Comparison of ENCODE assay signal across 21 cellular contexts in the genomic region with DNA sequence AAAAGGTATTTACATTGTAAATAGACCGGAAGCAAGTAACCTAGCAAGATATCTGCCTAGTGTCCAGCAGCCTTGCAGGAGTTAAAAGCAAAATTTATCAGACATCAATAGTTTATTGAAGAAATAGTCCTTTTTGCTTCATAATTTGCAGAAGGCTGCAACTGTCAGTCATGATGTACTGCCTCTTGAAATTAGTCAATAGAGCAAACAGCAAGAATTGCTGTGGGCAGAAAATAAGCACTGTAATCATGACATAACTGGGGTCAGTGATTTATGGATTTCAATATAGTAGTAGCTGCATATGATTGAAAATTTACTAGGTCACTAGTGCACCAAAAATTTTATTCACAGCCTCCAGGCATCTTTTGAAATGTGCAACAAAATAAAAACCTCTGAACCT. TPM values are rescaled to one million over a fixed set of nuclear protein-coding genes. Genes with fewer than 3 reads are reported as not detected.
DNase-seq lines count a peak whose midpoint lies in the region; ATAC-seq, FAIRE-seq and TF ChIP-seq lines count a peak whose summit lies in the region.
"Had no signal": no experiment of that assay in that cellular context is flagged by ENCODE, and none has a peak within 500 bp of the region (broad histone marks: within the 10 kb centered on the region; RNA-seq: fewer than 3 reads in every experiment).

No MANE protein-coding gene starts in this region.

- H2AFZ ChIP-seq in GM12878 (ENCODE audit: control insufficient read depth, low read depth, low read length) = no peak overlapping the region
- H2AFZ ChIP-seq: GM23338 had no signal

- H3K27me3 ChIP-seq in DOHH2 (ENCODE audit: control insufficient read depth, low read length) = no peaks in the 10 kb centered on the region
- no peaks in the 10 kb centered on the region for H3K27me3 ChIP-seq in GM12878 (replicated peaks in 1 of 2; ENCODE audit: control insufficient read depth in 2 of 2, insufficient read depth in 2 of 2, low read length in 1 of 2)
- H3K27me3 ChIP-seq in naive thymus-derived CD4-positive, alpha-beta T cell (ENCODE audit: control insufficient read depth in 2 of 2, insufficient read depth in 2 of 2, low read length in 2 of 2) = no peaks in the 10 kb centered on the region
- H3K27me3 ChIP-seq in right lobe of liver = no peaks in the 10 kb centered on the region
- H3K27me3 ChIP-seq: BLaER1 had no signal

- ATAC-seq in GM12878 (no peak), right lobe of liver (no peak)
- ATAC-seq in naive thymus-derived CD4-positive, alpha-beta T cell = no peak
- ATAC-seq: GM23338 had no signal

- SMC1A ChIA-PET in GM12878 (lab: Charles Lee; ENCODE audit: uncharacterized antibody, unreplicated experiment) = interaction anchor here (0.9 to 1.5 kb wide), 3 partner anchors 8 to 50 kb away, joined by 3 to 4 read pairs (median 4); no protein-coding TSS in a partner anchor

- H3K36me3 ChIP-seq in DOHH2 (ENCODE audit: control insufficient read depth, low read length) (peaks cover 64% of the 10 kb centered on the region), HEK293 (ENCODE audit: control insufficient read depth in 2 of 2, insufficient read depth in 1 of 2, low read length in 2 of 2) (peaks cover 12 to 53% of the 10 kb centered on the region in 2 experiments), GM12878 (ENCODE audit: control insufficient read depth in 2 of 2, insufficient read depth in 2 of 2, low read length in 1 of 2) (peaks cover 0 to 14% of the 10 kb centered on the region in 2 experiments), right lobe of liver (peaks cover 0 to 33% (median 4%) of the 10 kb centered on the region in 4 donors)
- H3K36me3 ChIP-seq in naive thymus-derived CD4-positive, alpha-beta T cell (ENCODE audit: control insufficient read depth in 2 of 3, insufficient read depth in 3 of 3, low read length in 3 of 3) = peaks cover 0 to 35% (median 0%) of the 10 kb centered on the region in 3 experiments

- DNase-seq in NCI-H1417 treated with DMSO at 0.1 percent for 48 hours (lab: John Stamatoyannopoulos, UW) = peak; percentile 18
- DNase-seq in GM12878 (ENCODE audit: low read depth, low spot score) = no peak
- no peak for DNase-seq in RKO (ENCODE audit: low spot score)
- DNase-seq in naive thymus-derived CD4-positive, alpha-beta T cell = no peak
- DNase-seq in right lobe of liver = no peak
- DNase-seq: 8988T; CD4-positive, alpha-beta memory T cell; DMS153; DMS79 treated with DMSO at 0.1 percent for 48 hours; EL; HCEC 1CT had no signal

- no peak overlapping the region for H3K4me3 Mint-ChIP-seq in naive thymus-derived CD4-positive, alpha-beta T cell
- H3K4me3 Mint-ChIP-seq: CD14-positive monocyte; CD4-positive, alpha-beta memory T cell; GM23338 had no signal

- H4K20me1 ChIP-seq in DOHH2 (ENCODE audit: control insufficient read depth, insufficient read depth, low read depth, low read length) (peaks cover 7% of the 10 kb centered on the region; the same call in 1 of the 2 replicates), GM12878 (ENCODE audit: control insufficient read depth, insufficient read depth) (no peaks in the 10 kb centered on the region)

- no peak overlapping the region for H3K4me3 ChIP-seq in DOHH2 (ENCODE audit: low read length)
- H3K4me3 ChIP-seq in HEK293 (ENCODE audit: low read depth, low read length) = no peak overlapping the region
- H3K4me3 ChIP-seq in GM12878 = no peak overlapping the region
- H3K4me3 ChIP-seq in naive thymus-derived CD4-positive, alpha-beta T cell (ENCODE audit: low read length) = no peak overlapping the region
- H3K4me3 ChIP-seq in right lobe of liver = no peak overlapping the region
- H3K4me3 ChIP-seq: BLaER1, GM23338 had no signal

- TF ChIP-seq POLR2A in GM12878 (IDR thresholded peaks at IDR 0.05; ENCODE audit: low read depth, low read length) (no peak), right lobe of liver (IDR thresholded peaks at IDR 0.05) (no peak)

- H3K36me3 Mint-ChIP-seq in naive thymus-derived CD4-positive, alpha-beta T cell = peaks cover 14 to 43% (median 23%) of the 10 kb centered on the region in 5 donors

- H3K27ac ChIP-seq in DOHH2 (ENCODE audit: low read depth, low read length) = peak overlapping the region; percentile 20; the same call in 1 of the 2 replicates
- no peak overlapping the region for H3K27ac ChIP-seq in HEK293 (ENCODE audit: extremely low read depth, low read depth, low read length)
- H3K27ac ChIP-seq in GM12878 (ENCODE audit: control insufficient read depth, insufficient read depth) = no peak overlapping the region
- H3K27ac ChIP-seq in naive thymus-derived CD4-positive, alpha-beta T cell (ENCODE audit: low read depth, low read length) = no peak overlapping the region
- no peak overlapping the region for H3K27ac ChIP-seq in right lobe of liver
- H3K27ac ChIP-seq: BLaER1 had no signal

- peaks cover 7% of the 10 kb centered on the region for H3F3A ChIP-seq in DOHH2 (ENCODE audit: control insufficient read depth, insufficient read depth)

- intact Hi-C loops in GM12878 (cut with micrococcal nuclease; ENCODE audit: unreplicated experiment) = no loop called here
- intact Hi-C loops in naive thymus-derived CD4-positive, alpha-beta T cell (cut with micrococcal nuclease) = no loop called here
- intact Hi-C loops in right lobe of liver (cut with DNase I) = no loop called here

- peak; percentile 59 for FAIRE-seq in GM12878 (lab: Jason Lieb, UNC)
- FAIRE-seq: GM12891, GM18507, H54 had no signal

- in situ Hi-C loops in GM12878 (cut with MboI) = no loop called here

- POLR2A ChIA-PET in HEK293 (lab: Yijun Ruan, JAX) = no interaction called here
- POLR2A ChIA-PET in GM12878 (lab: Charles Lee) = no interaction called here
- POLR2A ChIA-PET in naive thymus-derived CD4-positive, alpha-beta T cell (lab: Charles Lee) = no interaction called here

- no peaks in the 10 kb centered on the region for H3K9me2 ChIP-seq in DOHH2 (replicated peaks; ENCODE audit: control insufficient read depth, low read length)

- peaks cover 8 to 44% (median 27%) of the 10 kb centered on the region in 7 donors for H3K4me1 Mint-ChIP-seq in naive thymus-derived CD4-positive, alpha-beta T cell
- H3K4me1 Mint-ChIP-seq: CD14-positive monocyte had no signal

- TF ChIP-seq CTCF in DOHH2 (IDR thresholded peaks at IDR 0.05; ENCODE audit: low read depth, low read length, poor library complexity, severe bottlenecking) (no peak), HEK293 (tag by site-specific recombination; IDR thresholded peaks at IDR 0.05) (no peak), GM12878 (IDR thresholded peaks at IDR 0.05 in 2 of 3, conservative IDR thresholded peaks at IDR 0.05 in 1 of 3; ENCODE audit: control insufficient read depth in 2 of 3, extremely low read depth in 1 of 3, insufficient read depth in 1 of 3, low read depth in 3 of 3, low read length in 3 of 3) (no peak), right lobe of liver (IDR thresholded peaks at IDR 0.05) (no peak)

- CTCF ChIA-PET in HEK293 (lab: Yijun Ruan, JAX) (interaction anchor here (0.6 to 1.8 kb wide), 4 partner anchors 10 to 92 kb away, joined by 3 to 7 read pairs (median 4); no protein-coding TSS in a partner anchor), GM12878 (lab: Yijun Ruan, JAX) (interaction anchor here (0.9 to 1.9 kb wide), 4 partner anchors 12 to 49 kb away, joined by 3 to 9 read pairs (median 4); a partner anchor contains a TSS)
- CTCF ChIA-PET in naive thymus-derived CD4-positive, alpha-beta T cell (lab: Charles Lee) = no interaction called here

- RAD21 ChIA-PET in GM12878 (lab: Charles Lee; ENCODE audit: unreplicated experiment) = interaction anchor here (0.8 to 1.2 kb wide), 4 partner anchors 11 to 49 kb away, joined by 3 to 5 read pairs (median 3); a partner anchor contains a TSS

- TF ChIP-seq EP300 in GM12878 (IDR thresholded peaks at IDR 0.05; ENCODE audit: borderline replicate concordance in 1 of 2, control insufficient read depth in 1 of 2, low read depth in 2 of 2, low read length in 2 of 2) = no peak

- H3K9me3 ChIP-seq in DOHH2 (ENCODE audit: control insufficient read depth, insufficient read depth, low read length) (no peaks in the 10 kb centered on the region), HEK293 (ENCODE audit: control insufficient read depth, insufficient read depth, low read depth, low read length) (no peaks in the 10 kb centered on the region), GM12878 (replicated peaks; ENCODE audit: control insufficient read depth, insufficient read depth, low read length) (no peaks in the 10 kb centered on the region; the same call in 2 of the 3 replicates), right lobe of liver (no peaks in the 10 kb centered on the region)
- no peaks in the 10 kb centered on the region for H3K9me3 ChIP-seq in naive thymus-derived CD4-positive, alpha-beta T cell (ENCODE audit: control insufficient read depth in 2 of 3, low read length in 3 of 3)
- H3K9me3 ChIP-seq: BLaER1 had no signal

- BruUV-seq in GM12878 (replicated peaks; lab: Mats Ljungman, UMichigan) = no TSS peak

- TF ChIP-seq RAD21 in GM12878 (IDR thresholded peaks at IDR 0.05; ENCODE audit: insufficient read depth, low read depth, low read length) = no peak

- H3K4me2 ChIP-seq in DOHH2 (ENCODE audit: low read length) (peak overlapping the region; percentile 22; the same call in 1 of the 2 replicates), GM12878 (ENCODE audit: control insufficient read depth, insufficient read depth) (no peak overlapping the region)
- H3K4me2 ChIP-seq: BLaER1, GM23338 had no signal

- H3K4me1 ChIP-seq in DOHH2 (ENCODE audit: control insufficient read depth, low read length) (peaks cover 23% of the 10 kb centered on the region), HEK293 (ENCODE audit: control insufficient read depth, insufficient read depth, low read length) (peaks cover 7% of the 10 kb centered on the region), GM12878 (ENCODE audit: control insufficient read depth, insufficient read depth, low read length) (no peaks in the 10 kb centered on the region), right lobe of liver (peaks cover 0 to 10% (median 0%) of the 10 kb centered on the region in 4 donors)
- no peaks in the 10 kb centered on the region for H3K4me1 ChIP-seq in naive thymus-derived CD4-positive, alpha-beta T cell (ENCODE audit: control insufficient read depth in 2 of 2, insufficient read depth in 2 of 2, low read length in 2 of 2)
- H3K4me1 ChIP-seq: BLaER1 had no signal

- no peaks in the 10 kb centered on the region for H3K9me3 Mint-ChIP-seq in naive thymus-derived CD4-positive, alpha-beta T cell
- H3K9me3 Mint-ChIP-seq: CD4-positive, alpha-beta memory T cell; GM23338 had no signal

- 0% methylated on average over 1 of the region's 1 CpG for WGBS in GM12878 (ENCODE audit: insufficient coverage, insufficient replicate concordance, low lambda C conversion rate, missing lambda C conversion rate)
- 67% methylated on average over 1 of the region's 1 CpG for WGBS in right lobe of liver (ENCODE audit: insufficient coverage, low coverage, low lambda C conversion rate, missing lambda C conversion rate)

- no peaks in the 10 kb centered on the region for H3K27me3 Mint-ChIP-seq in naive thymus-derived CD4-positive, alpha-beta T cell
- H3K27me3 Mint-ChIP-seq: CD4-positive, alpha-beta memory T cell had no signal

- peaks cover 55% of the 10 kb centered on the region for H3K79me2 ChIP-seq in DOHH2 (ENCODE audit: control insufficient read depth, low read length)
- H3K79me2 ChIP-seq in GM12878 (ENCODE audit: control insufficient read depth, insufficient read depth, low read length) = peaks cover 7% of the 10 kb centered on the region

- H3K27ac Mint-ChIP-seq in naive thymus-derived CD4-positive, alpha-beta T cell = no peak overlapping the region
- H3K27ac Mint-ChIP-seq: CD14-positive monocyte; CD4-positive, alpha-beta memory T cell had no signal

- H3K9ac ChIP-seq in GM12878 (ENCODE audit: control insufficient read depth, insufficient read depth, low read length) = no peak overlapping the region
- H3K9ac ChIP-seq: BLaER1 had no signal

RNA-seq across cellular contexts. Expression of a gene that starts 23.2 kb away (rescaled TPM):
- 57.1 and 69.3 TPM in 2 replicates for total RNA-seq in GM12878 (2013; cell fraction: nucleolus; rRNA removed)
- total RNA-seq in GM12878 (2014; rRNA removed) (94.7 and 122 TPM in 2 replicates), GM12878 (2014; rRNA removed; fragmentation: Illumina TruSeq; extraction: Trizol) (128 and 132 TPM in 2 replicates), GM12878 (2021) (123 and 127 TPM in 2 replicates), right lobe of liver (10 to 100 TPM; 23.5 to 50.6 (median 33.4) TPM)
- 35.2 TPM for polyA plus RNA-seq in GM12878 (2011; ENCODE audit: low read depth)
- polyA plus RNA-seq in GM12878 (2011; rRNA removed) (125 and 176 TPM in 2 replicates), GM12878 (2014; fragmentation: Illumina TruSeq; extraction: Trizol) (151 and 160 TPM in 2 replicates), GM12878 (2014; fragmentation: Nextera tagmentation; extraction: Ambion mirVana) (100 to 1,000 TPM; 131 to 171 TPM), GM12878 (2014; rRNA removed) (92.2 and 125 TPM in 2 replicates), GM12878 (2016; fragmentation: Nextera tagmentation; extraction: Ambion mirVana) (100 to 1,000 TPM; 204 to 209 TPM)
- polyA plus RNA-seq in GM12878 (2011; cell fraction: cytosol; rRNA removed) = 84.5 and 88.0 TPM in 2 replicates
- polyA plus RNA-seq in GM12878 (2011; cell fraction: nucleus; rRNA removed) = 42.0 and 56.2 TPM in 2 replicates
- 85.3 and 87.3 TPM in 2 replicates for polyA plus RNA-seq in GM12878 (2012)
- polyA minus RNA-seq in GM12878 (2011; rRNA and poly(A)+ RNA removed) = 23.6 and 24.9 TPM in 2 replicates
- 15.4 and 16.9 TPM in 2 replicates for polyA minus RNA-seq in GM12878 (2011; cell fraction: cytosol; rRNA and poly(A)+ RNA removed)
- polyA minus RNA-seq in GM12878 (2011; cell fraction: nucleus; rRNA and poly(A)+ RNA removed) = 9.6 and 26.6 TPM in 2 replicates
- total RNA-seq in naive thymus-derived CD4-positive, alpha-beta T cell = 10 to 100 TPM; 30.1 to 72.9 (median 37.0) TPM
- 10 to 100 TPM; 69.8 to 74.7 TPM for polyA plus RNA-seq in naive thymus-derived CD4-positive, alpha-beta T cell

RNA-seq across cellular contexts. Expression of a gene that starts 48.8 kb away (rescaled TPM):
- total RNA-seq in GM12878 (2013; cell fraction: nucleolus; rRNA removed) = 1.2 and 1.4 TPM in 2 replicates
- total RNA-seq in GM12878 (2014; rRNA removed) = 2.1 TPM in 2 replicates
- 1.9 and 2.1 TPM in 2 replicates for total RNA-seq in GM12878 (2014; rRNA removed; fragmentation: Illumina TruSeq; extraction: Trizol)
- total RNA-seq in GM12878 (2021) = 2.5 and 2.8 TPM in 2 replicates
- 1.2 TPM for polyA plus RNA-seq in GM12878 (2011; ENCODE audit: low read depth)
- 2.3 and 2.4 TPM in 2 replicates for polyA plus RNA-seq in GM12878 (2011; rRNA removed)
- 1.8 and 1.9 TPM in 2 replicates for polyA plus RNA-seq in GM12878 (2011; cell fraction: cytosol; rRNA removed)
- 1.7 and 2.0 TPM in 2 replicates for polyA plus RNA-seq in GM12878 (2011; cell fraction: nucleus; rRNA removed)
- 2.2 and 2.3 TPM in 2 replicates for polyA plus RNA-seq in GM12878 (2012)
- 3.4 and 3.6 TPM in 2 replicates for polyA plus RNA-seq in GM12878 (2014; fragmentation: Illumina TruSeq; extraction: Trizol)
- under 1 TPM; 0.64 to 0.90 TPM for polyA plus RNA-seq in GM12878 (2014; fragmentation: Nextera tagmentation; extraction: Ambion mirVana)
- 3.0 and 3.8 TPM in 2 replicates for polyA plus RNA-seq in GM12878 (2014; rRNA removed)
- 1 to 10 TPM; 5.4 to 7.9 TPM for polyA plus RNA-seq in GM12878 (2016; fragmentation: Nextera tagmentation; extraction: Ambion mirVana)
- polyA minus RNA-seq in GM12878 (2011; rRNA and poly(A)+ RNA removed) = 0.88 and 1.2 TPM in 2 replicates
- not detected in 2 replicates for polyA minus RNA-seq in GM12878 (2011; cell fraction: cytosol; rRNA and poly(A)+ RNA removed)
- polyA minus RNA-seq in GM12878 (2011; cell fraction: nucleus; rRNA and poly(A)+ RNA removed) = 0.60 and 0.86 TPM in 2 replicates
- total RNA-seq in naive thymus-derived CD4-positive, alpha-beta T cell = 10 to 100 TPM in 3 of 5 experiments, 1 to 10 TPM in 2; 2.6 to 12.5 (median 10.2) TPM
- polyA plus RNA-seq in naive thymus-derived CD4-positive, alpha-beta T cell = 10 to 100 TPM; 25.2 to 36.5 TPM
- total RNA-seq in right lobe of liver = 1 to 10 TPM in 5 of 6 experiments, under 1 TPM in 1; 0.68 to 2.9 (median 1.6) TPM
- total RNA-seq: G401, HT-29 had no signal
